ENCODE assay signal across 14 cellular contexts in genomic region chr6:97275809-97276208, GRCh38. TPM values are rescaled to one million over a fixed set of nuclear protein-coding genes. Genes with fewer than 3 reads are reported as not detected.
A peak's percentile ranks its signal among the peaks of the same experiment; 100 is the strongest.
DNase-seq lines count a peak whose midpoint lies in the region; ATAC-seq and TF ChIP-seq lines count a peak whose summit lies in the region.
"Had no signal": no experiment of that assay in that cellular context is flagged by ENCODE, and none has a peak within 500 bp of the region (broad histone marks: within the 10 kb centered on the region; RNA-seq: fewer than 3 reads in every experiment).

No MANE protein-coding gene starts in this region.

- H3K27ac ChIP-seq in adrenal gland: no peak overlapping the region
- H3K27ac ChIP-seq: C4-2B, PC-9 had no signal

- WGBS in adrenal gland, 4 donors: 44 to 61% (median 55%) methylated on average over 4 of the region's 4 CpGs

- H3K9me3 ChIP-seq in adrenal gland (replicated peaks in 1 of 3): no peaks in the 10 kb centered on the region

- no peaks in the 10 kb centered on the region for H3K9me3 Mint-ChIP-seq in activated naive CD4-positive, alpha-beta T cell treated with anti-CD3 and anti-CD28 coated beads for 36 hours

- no peaks in the 10 kb centered on the region for H3K27me3 Mint-ChIP-seq in activated naive CD4-positive, alpha-beta T cell treated with anti-CD3 and anti-CD28 coated beads for 36 hours (ENCODE audit: low read depth)

- no peaks in the 10 kb centered on the region for H3K27me3 ChIP-seq in adrenal gland

- H3K27ac Mint-ChIP-seq in activated naive CD4-positive, alpha-beta T cell treated with anti-CD3 and anti-CD28 coated beads for 36 hours: no peak overlapping the region

- no peak overlapping the region for H3K4me3 Mint-ChIP-seq in activated naive CD4-positive, alpha-beta T cell treated with anti-CD3 and anti-CD28 coated beads for 36 hours

- peaks cover 14% of the 10 kb centered on the region for H3K4me1 Mint-ChIP-seq in activated naive CD4-positive, alpha-beta T cell treated with anti-CD3 and anti-CD28 coated beads for 36 hours (ENCODE audit: low read depth)

- H3K36me3 Mint-ChIP-seq in activated naive CD4-positive, alpha-beta T cell treated with anti-CD3 and anti-CD28 coated beads for 36 hours (ENCODE audit: low read depth): peaks cover 56% of the 10 kb centered on the region

- CTCF ChIA-PET in activated naive CD4-positive, alpha-beta T cell treated with anti-CD3 and anti-CD28 coated beads for 36 hours (lab: Charles Lee): interaction anchor here (1.3 kb wide), 1 partner anchor 38 kb away, joined by 3 read pairs; no protein-coding TSS in a partner anchor

- no peaks in the 10 kb centered on the region for H3K4me1 ChIP-seq in adrenal gland (replicated peaks in 1 of 2)

- intact Hi-C loops in adrenal gland (cut with DNase I): no loop called here
- intact Hi-C loops in activated naive CD4-positive, alpha-beta T cell treated with anti-CD3 and anti-CD28 coated beads for 36 hours (cut with micrococcal nuclease): no loop called here

- H3K4me3 ChIP-seq in adrenal gland: no peak overlapping the region
- H3K4me3 ChIP-seq: PC-9 had no signal

- DNase-seq in HK-2 (ENCODE audit: unreplicated experiment) (peak; percentile 21), adrenal gland (peak in 5 of 7 donors; percentile 14 to 39 (median 24)), kidney glomerular epithelial cell (lab: John Stamatoyannopoulos, UW) (peak; percentile 58), DMS79 treated with DMSO at 0.1 percent for 48 hours (lab: John Stamatoyannopoulos, UW) (no peak), NCI-H2196 treated with DMSO at 0.1 percent for 48 hours (lab: John Stamatoyannopoulos, UW; ENCODE audit: unreplicated experiment) (no peak)
- DNase-seq in activated naive CD4-positive, alpha-beta T cell treated with anti-CD3 and anti-CD28 coated beads for 36 hours: no peak
- DNase-seq: AML-193, GDM1, NCI-H1417 treated with DMSO at 0.1 percent for 48 hours, NCI-H187 treated with DMSO at 0.1 percent for 48 hours, NCI-H526, PC-9 had no signal

- TF ChIP-seq POLR2A in adrenal gland (IDR thresholded peaks at IDR 0.05): no peak

- H3K36me3 ChIP-seq in adrenal gland (replicated peaks in 1 of 2): peaks cover 0 to 5% of the 10 kb centered on the region in 2 donors

- no peak for ATAC-seq in HG03108 (IDR thresholded peaks at IDR 0.05; ENCODE audit: unreplicated experiment)

- TF ChIP-seq CTCF in adrenal gland (IDR thresholded peaks at IDR 0.05): no peak

RNA-seq across cellular contexts. Expression of gene MMS22L, which starts 7.2 kb away (rescaled TPM):
- total RNA-seq in adrenal gland: 10 to 100 TPM in 2 of 8 donors, 1 to 10 TPM in 6; 4.1 to 12.7 (median 6.9) TPM
- 1 to 10 TPM in 2 of 3 donors, under 1 TPM in 1; 0.97 to 2.9 (median 1.0) TPM for polyA plus RNA-seq in adrenal gland
- 10 to 100 TPM; 34.1 to 37.4 TPM for total RNA-seq in activated naive CD4-positive, alpha-beta T cell treated with anti-CD3 and anti-CD28 coated beads for 36 hours

Comparison
In these comparisons a context has a peak if more than half of its experiments do, and no peak if none do; other contexts are left out.
1. DNase-seq: peak in HK-2 (single experiment), adrenal gland (5 of 7) and kidney glomerular epithelial cell (single experiment); none in DMS79 treated with DMSO at 0.1 percent for 48 hours (single experiment), NCI-H2196 treated with DMSO at 0.1 percent for 48 hours (single experiment) and activated naive CD4-positive, alpha-beta T cell treated with anti-CD3 and anti-CD28 coated beads for 36 hours (single experiment).